Comparison of ENCODE assay signal across 1 cellular context in genomic region chr14:101961011-101961721, GRCh38.
TF ChIP-seq lines count a peak whose summit lies in the region.

No MANE protein-coding gene starts in this region.

TF ChIP-seq in HepG2, 621 proteins besides CTCF, POLR2A, EP300 and RAD21 (continued from another document and continues in another):
- TF ChIP-seq MYPOP (CRISPR knock-in tag; IDR thresholded peaks at IDR 0.05) = peak; percentile 50; the same call in 1 of the 2 replicates
- no peak for TF ChIP-seq CEBPZ (IDR thresholded peaks at IDR 0.05; ENCODE audit: low read length)
- no peak for TF ChIP-seq NONO (IDR thresholded peaks at IDR 0.05)
- TF ChIP-seq NONO (CRISPR knock-in tag; conservative IDR thresholded peaks at IDR 0.05) = no peak
- TF ChIP-seq MAFK (conservative IDR thresholded peaks at IDR 0.05 in 1 of 2, IDR thresholded peaks at IDR 0.05 in 1 of 2; ENCODE audit: low read length in 2 of 2) = no peak
- no peak for TF ChIP-seq ZSCAN20 (CRISPR knock-in tag; IDR thresholded peaks at IDR 0.05; ENCODE audit: borderline replicate concordance)
- no peak; the same call in 1 of the 2 replicates for TF ChIP-seq TSC22D2 (CRISPR knock-in tag; IDR thresholded peaks at IDR 0.05; ENCODE audit: borderline replicate concordance)
- no peak for TF ChIP-seq RERE (CRISPR knock-in tag; IDR thresholded peaks at IDR 0.05; ENCODE audit: low read depth)
- TF ChIP-seq MLX (CRISPR knock-in tag; IDR thresholded peaks at IDR 0.05) = no peak
- no peak for TF ChIP-seq TMF1 (CRISPR knock-in tag; IDR thresholded peaks at IDR 0.05; ENCODE audit: low read depth)
- peak; percentile 39; the same call in 1 of the 2 replicates for TF ChIP-seq HOXA3 (CRISPR knock-in tag; IDR thresholded peaks at IDR 0.05)
- no peak for TF ChIP-seq REPIN1 (CRISPR knock-in tag; IDR thresholded peaks at IDR 0.05; ENCODE audit: borderline replicate concordance, low read depth)
- no peak for TF ChIP-seq ZNF207 (IDR thresholded peaks at IDR 0.05; ENCODE audit: borderline replicate concordance)
- TF ChIP-seq ZMAT3 (CRISPR knock-in tag; conservative IDR thresholded peaks at IDR 0.05) = no peak
- peak; percentile 69; the same call in 1 of the 2 replicates for TF ChIP-seq BORCS8-MEF2B (CRISPR knock-in tag; IDR thresholded peaks at IDR 0.05)
- no peak for TF ChIP-seq NFE2L1 (CRISPR knock-in tag; IDR thresholded peaks at IDR 0.05; ENCODE audit: borderline replicate concordance)
- TF ChIP-seq XBP1 (CRISPR knock-in tag; IDR thresholded peaks at IDR 0.05) = no peak
- no peak for TF ChIP-seq ELF4 (CRISPR knock-in tag; IDR thresholded peaks at IDR 0.05; ENCODE audit: borderline replicate concordance)
- TF ChIP-seq ZKSCAN8 (CRISPR knock-in tag; IDR thresholded peaks at IDR 0.05; ENCODE audit: borderline replicate concordance) = 0 out of 2 replicates have a peak, but pooled peaks have one; percentile 36
- peak; percentile 69 for TF ChIP-seq HNF1B (CRISPR knock-in tag; IDR thresholded peaks at IDR 0.05)
- peak; percentile 19; the same call in 1 of the 2 replicates for TF ChIP-seq IKZF5 (CRISPR knock-in tag; IDR thresholded peaks at IDR 0.05)
- TF ChIP-seq ZC3H13 (CRISPR knock-in tag; IDR thresholded peaks at IDR 0.05) = no peak
- TF ChIP-seq ZNF503 (CRISPR knock-in tag; IDR thresholded peaks at IDR 0.05) = no peak
- peak; percentile 42; the same call in 1 of the 2 replicates for TF ChIP-seq FOSL2 (CRISPR knock-in tag; IDR thresholded peaks at IDR 0.05)
- no peak for TF ChIP-seq STAT5B (CRISPR knock-in tag; IDR thresholded peaks at IDR 0.05)
- TF ChIP-seq CEBPG (CRISPR knock-in tag; IDR thresholded peaks at IDR 0.05) = peak; percentile 41; the same call in 1 of the 2 replicates
- peak; percentile 78; the same call in 1 of the 2 replicates for TF ChIP-seq ZBTB7A (CRISPR knock-in tag; IDR thresholded peaks at IDR 0.05)
- TF ChIP-seq ZBTB42 (CRISPR knock-in tag; IDR thresholded peaks at IDR 0.05) = no peak
- no peak for TF ChIP-seq ARNT (IDR thresholded peaks at IDR 0.05)
- TF ChIP-seq ZFP41 (CRISPR knock-in tag; IDR thresholded peaks at IDR 0.05; ENCODE audit: borderline replicate concordance) = no peak
- TF ChIP-seq ZNF878 (CRISPR knock-in tag; IDR thresholded peaks at IDR 0.05) = 0 out of 2 replicates have a peak, but pooled peaks have one; percentile 48
- no peak for TF ChIP-seq ISX (CRISPR knock-in tag; conservative IDR thresholded peaks at IDR 0.05)
- no peak for TF ChIP-seq DNMT3B (CRISPR knock-in tag; conservative IDR thresholded peaks at IDR 0.05)
- TF ChIP-seq ARNT2 (CRISPR knock-in tag; IDR thresholded peaks at IDR 0.05; ENCODE audit: low read depth) = no peak
- no peak for TF ChIP-seq ZNF24 (IDR thresholded peaks at IDR 0.05)
- no peak for TF ChIP-seq GZF1 (CRISPR knock-in tag; IDR thresholded peaks at IDR 0.05)
- TF ChIP-seq MTA3 (CRISPR knock-in tag; IDR thresholded peaks at IDR 0.05) = no peak
- no peak for TF ChIP-seq SPEN (CRISPR knock-in tag; IDR thresholded peaks at IDR 0.05; ENCODE audit: low read depth)
- no peak for TF ChIP-seq TRIM24 (CRISPR knock-in tag; IDR thresholded peaks at IDR 0.05)
- peak; percentile 41 for TF ChIP-seq ELF3 (CRISPR knock-in tag; IDR thresholded peaks at IDR 0.05)
- TF ChIP-seq MZF1 (CRISPR knock-in tag; IDR thresholded peaks at IDR 0.05; ENCODE audit: borderline replicate concordance) = no peak
- no peak for TF ChIP-seq ZNF296 (CRISPR knock-in tag; conservative IDR thresholded peaks at IDR 0.05)
- TF ChIP-seq ZNF781 (CRISPR knock-in tag; IDR thresholded peaks at IDR 0.05; ENCODE audit: borderline replicate concordance, not compliant biosample characterization) = peak; percentile 17
- TF ChIP-seq SMAD9 (CRISPR knock-in tag; IDR thresholded peaks at IDR 0.05) = no peak
- no peak; the same call in 1 of the 2 replicates for TF ChIP-seq PHF8 (CRISPR knock-in tag; IDR thresholded peaks at IDR 0.05)
- no peak for TF ChIP-seq NFE2L2 (IDR thresholded peaks at IDR 0.05; ENCODE audit: low read length)
- TF ChIP-seq THAP9 (CRISPR knock-in tag; IDR thresholded peaks at IDR 0.05; ENCODE audit: borderline replicate concordance) = no peak
- no peak for TF ChIP-seq ZNF101 (CRISPR knock-in tag; IDR thresholded peaks at IDR 0.05; ENCODE audit: borderline replicate concordance, low read depth)
- TF ChIP-seq SALL1 (CRISPR knock-in tag; IDR thresholded peaks at IDR 0.05) = peak; percentile 36; the same call in 1 of the 2 replicates
- no peak for TF ChIP-seq SSRP1 (CRISPR knock-in tag; IDR thresholded peaks at IDR 0.05)
- no peak for TF ChIP-seq TARDBP (CRISPR knock-in tag; IDR thresholded peaks at IDR 0.05)
- no peak for TF ChIP-seq ZNF569 (CRISPR knock-in tag; IDR thresholded peaks at IDR 0.05; ENCODE audit: borderline replicate concordance)
- TF ChIP-seq ZNF430 (CRISPR knock-in tag; IDR thresholded peaks at IDR 0.05) = no peak
